In the genomic region with DNA sequence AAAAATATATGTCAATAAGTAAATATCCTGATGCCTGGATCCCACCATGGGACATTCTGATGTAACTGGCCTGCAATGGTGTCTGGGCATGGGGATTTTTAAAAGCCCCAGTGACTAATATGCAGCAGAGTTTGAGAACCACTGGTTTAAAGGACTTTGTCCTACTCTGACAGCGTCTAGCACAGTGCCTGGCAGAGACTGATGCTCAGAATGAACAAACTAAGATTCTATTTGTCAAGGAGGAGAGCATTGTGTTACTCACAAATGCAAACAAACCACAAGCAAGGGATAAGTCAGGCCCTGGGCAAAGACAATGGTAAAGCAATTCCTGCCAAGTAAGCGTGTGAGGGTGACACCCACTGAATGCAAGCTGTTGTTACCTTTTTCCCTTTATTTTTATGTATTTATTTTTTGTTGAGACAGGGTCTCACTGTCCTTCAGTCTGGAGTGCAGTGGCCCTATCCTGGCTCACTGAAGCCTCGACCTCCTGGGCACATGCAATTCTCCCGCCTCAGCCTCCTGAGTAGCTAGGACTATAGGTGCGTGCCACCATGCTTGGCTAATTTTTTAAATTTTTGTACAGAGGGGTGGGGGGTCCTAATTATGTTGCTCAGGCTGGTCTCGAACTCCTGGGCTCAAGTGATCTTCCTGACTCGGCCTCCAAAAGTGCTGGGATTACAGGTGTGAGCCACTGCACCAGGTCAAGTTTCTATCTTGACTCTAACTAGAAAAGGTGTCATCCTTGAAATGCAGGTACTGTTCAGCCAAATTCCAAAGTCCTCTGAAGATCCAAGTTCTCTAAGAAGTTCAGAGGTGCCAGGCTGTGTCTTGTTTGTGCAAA, we compare ENCODE assay signal across 8 cellular contexts. TPM values are rescaled to one million over a fixed set of nuclear protein-coding genes. Genes with fewer than 3 reads are reported as not detected.
A peak's percentile ranks its signal among the peaks of the same experiment; 100 is the strongest.
DNase-seq lines count a peak whose midpoint lies in the region; ATAC-seq, FAIRE-seq and TF ChIP-seq lines count a peak whose summit lies in the region.

No MANE protein-coding gene starts in this region.

- ATAC-seq in activated T-cell treated with anti-CD3 and anti-CD28 coated beads, Interleukin-2, amount 50 U/mL, for 4 hours: no peak
- ATAC-seq in HG02852 (IDR thresholded peaks at IDR 0.05; ENCODE audit: unreplicated experiment): no peak
- no peak for ATAC-seq in GM18907 (IDR thresholded peaks at IDR 0.05; ENCODE audit: unreplicated experiment)

- H3K9ac ChIP-seq in keratinocyte (ENCODE audit: control insufficient read depth, extremely low read depth, insufficient read depth, low read length): peak overlapping the region; percentile 22

- H3K27me3 ChIP-seq in keratinocyte (ENCODE audit: control insufficient read depth, extremely low read depth, insufficient read depth, low read length): no peaks in the 10 kb centered on the region

- peaks cover 5% of the 10 kb centered on the region for H3K9me3 Mint-ChIP-seq in activated T-cell treated with anti-CD3 and anti-CD28 coated beads, Interleukin-2, amount 50 U/mL, for 4 hours
- peaks cover 18% of the 10 kb centered on the region for H3K9me3 Mint-ChIP-seq in activated T-helper 2 cell treated with anti-CD3 and anti-CD28 coated beads, Interferon-gamma antibody, Interleukin-2, Interleukin-4, amounts not matched to agents 10 μg/mL and 5 μg/mL and 100 μg/mL, durations not matched to agents 14 hours and 24 hours and 36 hours

- peak overlapping the region; percentile 97 for H2AFZ ChIP-seq in keratinocyte (ENCODE audit: control insufficient read depth, low read length)

- peak overlapping the region; percentile 86 for H3K4me3 Mint-ChIP-seq in activated T-cell treated with anti-CD3 and anti-CD28 coated beads, Interleukin-2, amount 50 U/mL, for 4 hours
- peak overlapping the region; percentile 93 for H3K4me3 Mint-ChIP-seq in activated T-helper 2 cell treated with anti-CD3 and anti-CD28 coated beads, Interferon-gamma antibody, Interleukin-2, Interleukin-4, amounts not matched to agents 10 μg/mL and 5 μg/mL and 100 μg/mL, durations not matched to agents 14 hours and 24 hours and 36 hours (ENCODE audit: low read depth)

- dilution Hi-C loops in keratinocyte (cut with MboI; ENCODE audit: extremely low pct_ligation_motif_present, low sequenced_read_pairs): no loop called here

- no peak for DNase-seq in activated T-cell treated with anti-CD3 and anti-CD28 coated beads, Interleukin-2, amount 50 U/mL, for 4 hours
- no peak for DNase-seq in activated T-cell treated with anti-CD3 and anti-CD28 coated beads, Interleukin-2, amount 50 U/mL, for 48 hours
- no peak for DNase-seq in activated T-helper 2 cell treated with anti-CD3 and anti-CD28 coated beads, Interferon-gamma antibody, Interleukin-2, Interleukin-4, amounts not matched to agents 10 μg/mL and 5 μg/mL and 100 μg/mL, durations not matched to agents 14 hours and 24 hours and 36 hours (ENCODE audit: low spot score)
- no peak for DNase-seq in keratinocyte (ENCODE audit: low read depth, low spot score)
- DNase-seq in substantia nigra (lab: John Stamatoyannopoulos, UW): no peak
- no peak for DNase-seq in globus pallidus (ENCODE audit: low spot score)

- no peaks in the 10 kb centered on the region for H3K9me1 ChIP-seq in keratinocyte (ENCODE audit: control insufficient read depth, extremely low read depth, insufficient read depth, low read length)

- no peaks in the 10 kb centered on the region for H3K36me3 Mint-ChIP-seq in activated T-cell treated with anti-CD3 and anti-CD28 coated beads, Interleukin-2, amount 50 U/mL, for 4 hours (ENCODE audit: insufficient read depth)
- peaks cover 14% of the 10 kb centered on the region for H3K36me3 Mint-ChIP-seq in activated T-helper 2 cell treated with anti-CD3 and anti-CD28 coated beads, Interferon-gamma antibody, Interleukin-2, Interleukin-4, amounts not matched to agents 10 μg/mL and 5 μg/mL and 100 μg/mL, durations not matched to agents 14 hours and 24 hours and 36 hours (ENCODE audit: low read depth)

- H3K27me3 Mint-ChIP-seq in activated T-cell treated with anti-CD3 and anti-CD28 coated beads, Interleukin-2, amount 50 U/mL, for 4 hours (ENCODE audit: low read depth): no peaks in the 10 kb centered on the region
- H3K27me3 Mint-ChIP-seq in activated T-helper 2 cell treated with anti-CD3 and anti-CD28 coated beads, Interferon-gamma antibody, Interleukin-2, Interleukin-4, amounts not matched to agents 10 μg/mL and 5 μg/mL and 100 μg/mL, durations not matched to agents 14 hours and 24 hours and 36 hours (ENCODE audit: low read depth): no peaks in the 10 kb centered on the region

- peak overlapping the region; percentile 80 for H3K4me2 ChIP-seq in keratinocyte (ENCODE audit: control insufficient read depth, extremely low read depth, insufficient read depth, low read depth, low read length)

- peaks cover 4% of the 10 kb centered on the region for H3K4me1 ChIP-seq in keratinocyte (ENCODE audit: control insufficient read depth, extremely low read depth, insufficient read depth, low read length)

- H3K27ac Mint-ChIP-seq in activated T-helper 2 cell treated with anti-CD3 and anti-CD28 coated beads, Interferon-gamma antibody, Interleukin-2, Interleukin-4, amounts not matched to agents 10 μg/mL and 5 μg/mL and 100 μg/mL, durations not matched to agents 14 hours and 24 hours and 36 hours: peak overlapping the region; percentile 63

- H3K27ac ChIP-seq in keratinocyte (ENCODE audit: control insufficient read depth, insufficient read depth, low read length) (peak overlapping the region; percentile 43), substantia nigra (ENCODE audit: low read depth, low read length, poor library complexity, severe bottlenecking) (peak overlapping the region; percentile 78)

- H3K36me3 ChIP-seq in keratinocyte (ENCODE audit: control insufficient read depth in 2 of 2, extremely low read depth in 1 of 2, insufficient read depth in 2 of 2, low read length in 2 of 2): no peaks in the 10 kb centered on the region

- H3K9me3 ChIP-seq in keratinocyte (ENCODE audit: control insufficient read depth, low read depth, low read length): peaks cover 2% of the 10 kb centered on the region

- no peaks in the 10 kb centered on the region for H3K79me2 ChIP-seq in keratinocyte (ENCODE audit: control insufficient read depth, insufficient read depth, low read length)

- intact Hi-C loops in activated T-helper 2 cell treated with anti-CD3 and anti-CD28 coated beads, Interferon-gamma antibody, Interleukin-2, Interleukin-4, amounts not matched to agents 10 μg/mL and 5 μg/mL and 100 μg/mL, durations not matched to agents 14 hours and 24 hours and 36 hours (cut with micrococcal nuclease): loop anchor here (1.0 to 5.0 kb wide), 3 partner anchors 9 to 582 kb away; a partner anchor contains a TSS

- no peak for TF ChIP-seq CTCF in keratinocyte (optimal IDR thresholded peaks at IDR 0.05 in 1 of 3, IDR thresholded peaks at IDR 0.05 in 1 of 3, conservative IDR thresholded peaks at IDR 0.05 in 1 of 3; ENCODE audit: extremely low read depth in 1 of 3, insufficient read depth in 2 of 3, low read length in 3 of 3)

- H3K4me1 Mint-ChIP-seq in activated T-cell treated with anti-CD3 and anti-CD28 coated beads, Interleukin-2, amount 50 U/mL, for 4 hours (ENCODE audit: low read depth): peaks cover 24% of the 10 kb centered on the region
- peaks cover 22% of the 10 kb centered on the region for H3K4me1 Mint-ChIP-seq in activated T-helper 2 cell treated with anti-CD3 and anti-CD28 coated beads, Interferon-gamma antibody, Interleukin-2, Interleukin-4, amounts not matched to agents 10 μg/mL and 5 μg/mL and 100 μg/mL, durations not matched to agents 14 hours and 24 hours and 36 hours (ENCODE audit: low read depth)

- no peaks in the 10 kb centered on the region for H4K20me1 ChIP-seq in keratinocyte (ENCODE audit: control insufficient read depth, extremely low read depth, insufficient read depth, low read length)

- H3K4me3 ChIP-seq in keratinocyte (ENCODE audit: control insufficient read depth in 2 of 3, extremely low read depth in 1 of 3, insufficient read depth in 2 of 3, low read depth in 1 of 3, low read length in 3 of 3): peak overlapping the region in 1 of 3 experiments; percentile 12

- FAIRE-seq in keratinocyte (lab: Jason Lieb, UNC): no peak

RNA-seq across cellular contexts. Expression of a gene that starts 0.9 kb away (rescaled TPM):
- 10 to 100 TPM; 13.3 to 13.8 (median 13.8) TPM for total RNA-seq in activated T-cell treated with anti-CD3 and anti-CD28 coated beads, Interleukin-2, amount 50 U/mL, for 4 hours
- 18.9 and 19.8 TPM in 2 replicates for total RNA-seq in activated T-helper 2 cell treated with anti-CD3 and anti-CD28 coated beads, Interferon-gamma antibody, Interleukin-2, Interleukin-4, amounts not matched to agents 10 μg/mL and 5 μg/mL and 100 μg/mL, durations not matched to agents 14 hours and 24 hours and 36 hours
- 2.5 to 4.5 TPM (median 3.4 TPM) in 3 replicates for polyA plus RNA-seq in keratinocyte
- polyA plus RNA-seq in keratinocyte (2011; ENCODE audit: low read depth): 4.3 TPM
- 2.5 and 5.3 TPM in 2 replicates for polyA plus RNA-seq in keratinocyte (2011; cell fraction: cytosol; rRNA removed)
- 3.1 and 3.3 TPM in 2 replicates for polyA plus RNA-seq in keratinocyte (2011; cell fraction: nucleus; rRNA removed)
- 2.3 and 2.8 TPM in 2 replicates for polyA plus RNA-seq in keratinocyte (2012; ENCODE audit: low replicate concordance)
- polyA minus RNA-seq in keratinocyte: 0.98 to 6.1 TPM (median 3.5 TPM) in 3 replicates
- 3.5 TPM for polyA minus RNA-seq in keratinocyte (2011; cell fraction: cytosol; rRNA and poly(A)+ RNA removed)
- 2.0 and 3.8 TPM in 2 replicates for polyA minus RNA-seq in keratinocyte (2011; cell fraction: nucleus; rRNA and poly(A)+ RNA removed)
